ENCODE assay signal across 26 cellular contexts in the genomic region with DNA sequence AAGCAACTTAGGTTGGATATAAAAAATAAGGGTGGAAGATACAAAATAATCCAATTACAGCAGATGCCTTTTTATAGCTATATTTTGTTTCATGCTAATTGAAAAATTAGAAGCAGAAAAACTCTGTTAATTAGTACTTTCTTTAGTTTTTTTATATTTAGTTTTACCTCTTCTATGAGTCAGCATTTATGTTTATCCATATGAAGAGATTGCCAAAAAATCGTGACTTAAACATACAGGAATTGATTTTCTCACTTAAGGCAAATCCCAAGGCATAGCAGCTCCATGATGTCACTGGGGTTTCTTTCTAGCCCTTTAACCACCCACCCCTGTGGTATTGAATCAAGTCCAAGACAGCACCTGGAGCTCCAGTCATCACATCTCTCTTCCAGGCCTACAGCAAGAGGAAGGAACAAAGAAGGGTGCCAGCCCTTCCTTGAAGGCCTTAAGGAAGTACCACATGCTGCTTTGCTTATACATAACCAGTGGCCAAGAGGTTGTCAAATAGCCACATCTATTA.
DNase-seq lines count a peak whose midpoint lies in the region; ATAC-seq, FAIRE-seq and TF ChIP-seq lines count a peak whose summit lies in the region.
"Had no signal": no experiment of that assay in that cellular context is flagged by ENCODE, and none has a peak within 500 bp of the region (broad histone marks: within the 10 kb centered on the region; RNA-seq: fewer than 3 reads in every experiment).

No MANE protein-coding gene starts in this region.

- H3K4me1 Mint-ChIP-seq in astrocyte (ENCODE audit: low read depth, unreplicated experiment) = peaks cover 9% of the 10 kb centered on the region
- H3K4me1 Mint-ChIP-seq: memory B cell; naive B cell; stimulated activated naive CD8-positive, alpha-beta T cell treated with anti-CD3 and anti-CD28 coated beads, Interleukin-15, amount 100 ng/mL, for 72 hours had no signal

- H3K4me3 Mint-ChIP-seq in astrocyte (ENCODE audit: unreplicated experiment) = no peak overlapping the region
- H3K4me3 Mint-ChIP-seq: activated T-cell treated with anti-CD3 and anti-CD28 coated beads, Interleukin-2, amount 50 U/mL, for 72 hours; brain; memory B cell; naive B cell; stimulated activated naive CD8-positive, alpha-beta T cell treated with anti-CD3 and anti-CD28 coated beads, Interleukin-15, amount 100 ng/mL, for 72 hours had no signal

- no peak overlapping the region for H3K27ac ChIP-seq in HepG2 (ENCODE audit: extremely low read length, insufficient read depth, low read length)
- no peak overlapping the region for H3K27ac ChIP-seq in right lobe of liver
- H3K27ac ChIP-seq in astrocyte (ENCODE audit: low read depth, low read length) = no peak overlapping the region
- H3K27ac ChIP-seq in coronary artery = no peak overlapping the region
- H3K27ac ChIP-seq in stomach = no peak overlapping the region
- H3K27ac ChIP-seq: BLaER1 treated with 17β-estradiol and CSF1 and Interleukin-3, amounts not matched to agents 10 nM and 100 nM had no signal

- no peak for DNase-seq in HepG2 (ENCODE audit: low spot score)
- no peak for DNase-seq in right lobe of liver
- DNase-seq in astrocyte (ENCODE audit: low read depth) = peak; percentile 93
- DNase-seq in fibroblast of the aortic adventitia (ENCODE audit: low read depth) = peak; percentile 11
- DNase-seq in DMS53 (lab: John Stamatoyannopoulos, UW) = no peak
- DNase-seq in coronary artery (ENCODE audit: low spot score) = no peak
- DNase-seq in stomach = no peak
- DNase-seq in AG20443 (ENCODE audit: low spot score) = no peak
- DNase-seq: 8988T; activated T-cell treated with anti-CD3 and anti-CD28 coated beads, Interleukin-2, amount 50 U/mL, for 72 hours; foreskin melanocyte; Karpas-422; kidney glomerular epithelial cell; naive B cell; NCI-H1105; NCI-H510A treated with DMSO at 0.1 percent for 48 hours; stimulated activated CD4-positive, alpha-beta T cell treated with anti-CD3 and anti-CD28 coated beads, Interleukin-4, amount 100 ng/mL, for 4 hours; stimulated activated naive CD8-positive, alpha-beta T cell treated with anti-CD3 and anti-CD28 coated beads, Interleukin-15, amount 100 ng/mL, for 72 hours; trophoblast cell had no signal

- POLR2A ChIA-PET in HepG2 (lab: Yijun Ruan, JAX) = no interaction called here

- CTCF ChIA-PET in HepG2 (lab: Yijun Ruan, JAX; ENCODE audit: low intra/inter-chr PET ratio, low total read pairs) = no interaction called here

- H3K4me3 ChIP-seq in HepG2 (replicated peaks in 1 of 3; ENCODE audit: insufficient read depth in 1 of 3, low read depth in 2 of 3, low read length in 3 of 3) = no peak overlapping the region
- no peak overlapping the region for H3K4me3 ChIP-seq in right lobe of liver
- H3K4me3 ChIP-seq in astrocyte (ENCODE audit: insufficient read depth, low read depth, low read length) = no peak overlapping the region
- H3K4me3 ChIP-seq in fibroblast of the aortic adventitia (ENCODE audit: low read depth, low read length) = no peak overlapping the region
- H3K4me3 ChIP-seq in coronary artery = no peak overlapping the region
- no peak overlapping the region for H3K4me3 ChIP-seq in stomach
- H3K4me3 ChIP-seq: BLaER1 treated with 17β-estradiol and CSF1 and Interleukin-3, amounts not matched to agents 10 nM and 100 nM had no signal

- TF ChIP-seq EP300 in HepG2 (IDR thresholded peaks at IDR 0.05; ENCODE audit: low read depth in 2 of 2, low read length in 2 of 2) (no peak), HepG2 (CRISPR knock-in tag; IDR thresholded peaks at IDR 0.05; ENCODE audit: borderline replicate concordance) (no peak), stomach (IDR thresholded peaks at IDR 0.05) (no peak)

- H3K9me3 ChIP-seq in HepG2 (ENCODE audit: low read length) = no peaks in the 10 kb centered on the region
- no peaks in the 10 kb centered on the region for H3K9me3 ChIP-seq in right lobe of liver
- no peaks in the 10 kb centered on the region for H3K9me3 ChIP-seq in astrocyte (ENCODE audit: insufficient read depth, low read depth, low read length)
- H3K9me3 ChIP-seq in stomach = no peaks in the 10 kb centered on the region
- H3K9me3 ChIP-seq: BLaER1 treated with 17β-estradiol and CSF1 and Interleukin-3, amounts not matched to agents 10 nM and 100 nM had no signal

- WGBS in HepG2 (ENCODE audit: low lambda C conversion rate) = 0% methylated on average over 1 of the region's 1 CpG
- 21% methylated on average over 1 of the region's 1 CpG for WGBS in right lobe of liver (ENCODE audit: insufficient coverage, low coverage, low lambda C conversion rate, missing lambda C conversion rate)
- 28 to 42% (median 38%) methylated on average over 1 of the region's 1 CpG for WGBS in stomach, 5 donors

- FAIRE-seq in HepG2 (lab: Jason Lieb, UNC) (no peak), astrocyte (lab: Jason Lieb, UNC) (no peak)
- FAIRE-seq: D721Med, endometrium, TTC549 had no signal

- no peak for TF ChIP-seq RAD21 in HepG2 (CRISPR knock-in tag; IDR thresholded peaks at IDR 0.05)

- no peaks in the 10 kb centered on the region for H3K36me3 ChIP-seq in HepG2 (replicated peaks in 1 of 2; ENCODE audit: control insufficient read depth in 1 of 2, insufficient read depth in 2 of 2, low read length in 2 of 2)
- H3K36me3 ChIP-seq in right lobe of liver = no peaks in the 10 kb centered on the region
- no peaks in the 10 kb centered on the region for H3K36me3 ChIP-seq in astrocyte (ENCODE audit: insufficient read depth, low read length)
- no peaks in the 10 kb centered on the region for H3K36me3 ChIP-seq in stomach
- H3K36me3 ChIP-seq: BLaER1 treated with 17β-estradiol and CSF1 and Interleukin-3, amounts not matched to agents 10 nM and 100 nM had no signal

- H3K4me1 ChIP-seq in HepG2 (ENCODE audit: insufficient read depth, low read length) (no peaks in the 10 kb centered on the region), right lobe of liver (no peaks in the 10 kb centered on the region), astrocyte (ENCODE audit: insufficient read depth, low read length) (peaks cover 3% of the 10 kb centered on the region), stomach (no peaks in the 10 kb centered on the region)
- H3K4me1 ChIP-seq: BLaER1 treated with 17β-estradiol and CSF1 and Interleukin-3, amounts not matched to agents 10 nM and 100 nM had no signal

- no peaks in the 10 kb centered on the region for H3K9me3 Mint-ChIP-seq in astrocyte (ENCODE audit: unreplicated experiment)

- BruUV-seq in HepG2 (replicated peaks; lab: Mats Ljungman, UMichigan) = no TSS peak

- no peaks in the 10 kb centered on the region for H3K27me3 Mint-ChIP-seq in astrocyte (ENCODE audit: low read depth, unreplicated experiment)
- H3K27me3 Mint-ChIP-seq: brain; memory B cell; naive B cell; stimulated activated naive CD8-positive, alpha-beta T cell treated with anti-CD3 and anti-CD28 coated beads, Interleukin-15, amount 100 ng/mL, for 72 hours had no signal

- H3K27me3 ChIP-seq in HepG2 (ENCODE audit: control insufficient read depth in 1 of 2, insufficient read depth in 2 of 2, low read length in 2 of 2) = no peaks in the 10 kb centered on the region
- no peaks in the 10 kb centered on the region for H3K27me3 ChIP-seq in right lobe of liver
- no peaks in the 10 kb centered on the region for H3K27me3 ChIP-seq in astrocyte (ENCODE audit: insufficient read depth, low read length)
- H3K27me3 ChIP-seq in stomach = no peaks in the 10 kb centered on the region
- H3K27me3 ChIP-seq: BLaER1 treated with 17β-estradiol and CSF1 and Interleukin-3, amounts not matched to agents 10 nM and 100 nM had no signal

- H3K4me2 ChIP-seq in HepG2 (ENCODE audit: low read depth, low read length) (no peak overlapping the region), astrocyte (ENCODE audit: low read length) (no peak overlapping the region)
- H3K4me2 ChIP-seq: BLaER1 treated with 17β-estradiol and CSF1 and Interleukin-3, amounts not matched to agents 10 nM and 100 nM had no signal

- no peak overlapping the region for H3K9ac ChIP-seq in HepG2 (ENCODE audit: insufficient read depth, low read depth, low read length)
- no peak overlapping the region for H3K9ac ChIP-seq in astrocyte (ENCODE audit: low read length)
- H3K9ac ChIP-seq: BLaER1 treated with 17β-estradiol and CSF1 and Interleukin-3, amounts not matched to agents 10 nM and 100 nM had no signal

- intact Hi-C loops in HepG2 (cut with micrococcal nuclease; ENCODE audit: unreplicated experiment) = no loop called here
- intact Hi-C loops in right lobe of liver (cut with DNase I) = no loop called here
- intact Hi-C loops in stomach (cut with DNase I; ENCODE audit: low total_unique reads) = no loop called here

- in situ Hi-C loops in HepG2 (cut with HindIII; ENCODE audit: extremely low pct_ligation_motif_present, low pct_unique_long_range_greater_than_20kb) = no loop called here

- H3K36me3 Mint-ChIP-seq in astrocyte (ENCODE audit: low read depth, unreplicated experiment) = no peaks in the 10 kb centered on the region
- H3K36me3 Mint-ChIP-seq: activated naive CD4-positive, alpha-beta T cell treated with anti-CD3 and anti-CD28 coated beads, Interleukin-2, amount 50 U/mL, for 72 hours; brain; memory B cell; naive B cell had no signal

- H2AFZ ChIP-seq in HepG2 (ENCODE audit: low read length) = no peak overlapping the region
- no peak overlapping the region for H2AFZ ChIP-seq in astrocyte (ENCODE audit: low read depth, low read length)

- TF ChIP-seq CTCF in HepG2 (CRISPR knock-in tag; IDR thresholded peaks at IDR 0.05) (no peak), right lobe of liver (IDR thresholded peaks at IDR 0.05) (no peak), astrocyte (IDR thresholded peaks at IDR 0.05; ENCODE audit: insufficient read depth, low read depth, low read length) (no peak), fibroblast of the aortic adventitia (IDR thresholded peaks at IDR 0.05; ENCODE audit: insufficient read depth, low read length) (no peak), coronary artery (IDR thresholded peaks at IDR 0.05) (no peak), stomach (IDR thresholded peaks at IDR 0.05) (no peak)

- H4K20me1 ChIP-seq in HepG2 (ENCODE audit: insufficient read depth, low read length) (no peaks in the 10 kb centered on the region), astrocyte (ENCODE audit: insufficient read depth, low read length) (no peaks in the 10 kb centered on the region)
- H4K20me1 ChIP-seq: BLaER1 treated with 17β-estradiol and CSF1 and Interleukin-3, amounts not matched to agents 10 nM and 100 nM had no signal

- TF ChIP-seq POLR2A in HepG2 (IDR thresholded peaks at IDR 0.05; ENCODE audit: insufficient read depth in 1 of 2, low read depth in 2 of 2, low read length in 2 of 2) (no peak), right lobe of liver (IDR thresholded peaks at IDR 0.05) (no peak), stomach (IDR thresholded peaks at IDR 0.05) (no peak)

- H3K79me2 ChIP-seq in HepG2 (ENCODE audit: insufficient read depth, low read length) (no peaks in the 10 kb centered on the region), astrocyte (ENCODE audit: insufficient read depth, low read length) (no peaks in the 10 kb centered on the region)

- peak overlapping the region; percentile 66 for H3K27ac Mint-ChIP-seq in astrocyte (ENCODE audit: unreplicated experiment)
- H3K27ac Mint-ChIP-seq: activated naive CD4-positive, alpha-beta T cell treated with anti-CD3 and anti-CD28 coated beads, Interleukin-2, amount 50 U/mL, for 72 hours; activated T-cell treated with anti-CD3 and anti-CD28 coated beads, Interleukin-2, amount 50 U/mL, for 72 hours; brain; memory B cell; naive B cell; stimulated activated naive CD8-positive, alpha-beta T cell treated with anti-CD3 and anti-CD28 coated beads, Interleukin-15, amount 100 ng/mL, for 72 hours had no signal

- no peak for ATAC-seq in HepG2
- ATAC-seq in right lobe of liver = no peak
- ATAC-seq: activated naive CD4-positive, alpha-beta T cell treated with anti-CD3 and anti-CD28 coated beads, Interleukin-2, amount 50 U/mL, for 72 hours; activated T-cell treated with anti-CD3 and anti-CD28 coated beads, Interleukin-2, amount 50 U/mL, for 72 hours; stimulated activated naive CD8-positive, alpha-beta T cell treated with anti-CD3 and anti-CD28 coated beads, Interleukin-15, amount 100 ng/mL, for 72 hours had no signal

Comparison
In these comparisons a context has a peak if more than half of its experiments do, and no peak if none do; other contexts are left out.
1. DNase-seq: peak in astrocyte (single experiment) and fibroblast of the aortic adventitia (single experiment); none in HepG2 (single experiment), right lobe of liver (0 of 3), DMS53 (single experiment), coronary artery (single experiment), stomach (single experiment) and AG20443 (single experiment).